20 cellular contexts compared by ENCODE assay signal in the genomic region with DNA sequence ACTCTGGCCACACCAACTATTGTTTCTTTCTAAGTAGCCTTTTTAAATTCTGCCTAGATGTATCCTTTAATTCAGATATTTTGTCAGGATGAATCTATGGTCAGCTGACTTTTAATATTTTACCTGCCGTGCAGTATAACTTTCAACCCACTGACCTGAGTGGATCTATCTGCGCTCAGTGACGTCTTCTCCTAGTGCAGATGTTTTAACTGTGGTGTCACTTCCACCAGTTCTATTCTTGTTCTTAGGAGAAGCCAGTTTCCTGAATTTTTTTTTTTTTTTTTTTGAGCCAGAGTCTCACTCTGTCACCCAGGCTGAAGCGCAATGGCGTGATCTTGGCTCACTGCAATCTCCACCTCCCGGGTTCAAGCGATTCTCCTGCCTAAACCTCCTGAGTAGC. TPM values are rescaled to one million over a fixed set of nuclear protein-coding genes. Genes with fewer than 3 reads are reported as not detected.
"Had no signal": no experiment of that assay in that cellular context is flagged by ENCODE, and none has a peak within 500 bp of the region (broad histone marks: within the 10 kb centered on the region; RNA-seq: fewer than 3 reads in every experiment).

No MANE protein-coding gene starts in this region.

- ATAC-seq: esophagus mucosa; stimulated activated naive CD8-positive, alpha-beta T cell treated with anti-CD3 and anti-CD28 coated beads, Interleukin-15, Interleukin-2, amounts not matched to agents 100 U/mL and 50 U/mL, for 24 hours had no signal

- H3K36me3 ChIP-seq: cardiac muscle cell, suprapubic skin had no signal

- H3K9me3 ChIP-seq: suprapubic skin had no signal

- H3K36me3 Mint-ChIP-seq: activated CD4-positive, alpha-beta memory T cell treated with anti-CD3 and anti-CD28 coated beads for 36 hours; mesothelial cell of epicardium; type B pancreatic cell had no signal

- H3K4me3 ChIP-seq: cardiac muscle cell, lung, SK-N-MC, suprapubic skin had no signal

- DNase-seq: activated CD4-positive, alpha-beta memory T cell treated with anti-CD3 and anti-CD28 coated beads for 36 hours; activated CD4-positive, CD25-positive, alpha-beta regulatory T cell treated with anti-CD3 and anti-CD28 coated beads, Interleukin-2, amount 50 U/mL, for 72 hours; activated naive CD4-positive, alpha-beta T cell treated with anti-CD3 and anti-CD28 coated beads, Interleukin-2, amount 50 U/mL, for 16 hours; activated T-cell treated with anti-CD3 and anti-CD28 coated beads, Interleukin-2, amount 50 U/mL, for 24 hours; hippocampal formation; retina; small intestine; stimulated activated CD4-positive, alpha-beta T cell treated with anti-CD3 and anti-CD28 coated beads, Interleukin-4, amount 100 ng/mL, for 4 hours; stimulated activated CD8-positive, alpha-beta memory T cell treated with anti-CD3 and anti-CD28 coated beads, Interleukin-4, amount 100 ng/mL, for 48 hours; stimulated activated naive CD8-positive, alpha-beta T cell treated with anti-CD3 and anti-CD28 coated beads, Interleukin-15, Interleukin-2, amounts not matched to agents 100 U/mL and 50 U/mL, for 24 hours; T-helper 1 cell; T1000 had no signal

- H3K27ac Mint-ChIP-seq: activated CD4-positive, alpha-beta memory T cell treated with anti-CD3 and anti-CD28 coated beads for 36 hours; activated T-cell treated with anti-CD3 and anti-CD28 coated beads, Interleukin-2, amount 50 U/mL, for 24 hours; mesothelial cell of epicardium; type B pancreatic cell had no signal

- H3K4me3 Mint-ChIP-seq: activated CD4-positive, alpha-beta memory T cell treated with anti-CD3 and anti-CD28 coated beads for 36 hours; activated T-cell treated with anti-CD3 and anti-CD28 coated beads, Interleukin-2, amount 50 U/mL, for 24 hours; mesothelial cell of epicardium; type B pancreatic cell had no signal

- H3K27ac ChIP-seq: cardiac muscle cell, SK-N-MC had no signal

- H3K9me3 Mint-ChIP-seq: activated CD4-positive, alpha-beta memory T cell treated with anti-CD3 and anti-CD28 coated beads for 36 hours; activated T-cell treated with anti-CD3 and anti-CD28 coated beads, Interleukin-2, amount 50 U/mL, for 24 hours; mesothelial cell of epicardium; type B pancreatic cell had no signal

- H3K4me1 Mint-ChIP-seq: mesothelial cell of epicardium had no signal

- H3K27me3 Mint-ChIP-seq: activated T-cell treated with anti-CD3 and anti-CD28 coated beads, Interleukin-2, amount 50 U/mL, for 24 hours had no signal

- H3K27me3 ChIP-seq: cardiac muscle cell had no signal

RNA-seq across cellular contexts. Expression of a gene that starts 5.0 kb away (rescaled TPM):
- total RNA-seq: activated CD4-positive, alpha-beta memory T cell treated with anti-CD3 and anti-CD28 coated beads for 36 hours; cardiac muscle cell; esophagus mucosa; lung; mesothelial cell of epicardium; suprapubic skin had no signal
- polyA plus RNA-seq: cardiac muscle cell, keratinocyte, lung had no signal

RNA-seq across cellular contexts. Expression of a gene that starts 19.5 kb away (rescaled TPM):
- total RNA-seq: activated CD4-positive, alpha-beta memory T cell treated with anti-CD3 and anti-CD28 coated beads for 36 hours had no signal

RNA-seq across cellular contexts. Expression of a gene that starts 22.1 kb away (rescaled TPM):
- total RNA-seq: activated CD4-positive, alpha-beta memory T cell treated with anti-CD3 and anti-CD28 coated beads for 36 hours; cardiac muscle cell; esophagus mucosa had no signal
- polyA plus RNA-seq: keratinocyte had no signal

RNA-seq across cellular contexts. Expression of a gene that starts 27.1 kb away (rescaled TPM):
- total RNA-seq: cardiac muscle cell had no signal
- polyA plus RNA-seq: cardiac muscle cell had no signal
